Comparison of ENCODE assay signal across 8 cellular contexts in the genomic region with DNA sequence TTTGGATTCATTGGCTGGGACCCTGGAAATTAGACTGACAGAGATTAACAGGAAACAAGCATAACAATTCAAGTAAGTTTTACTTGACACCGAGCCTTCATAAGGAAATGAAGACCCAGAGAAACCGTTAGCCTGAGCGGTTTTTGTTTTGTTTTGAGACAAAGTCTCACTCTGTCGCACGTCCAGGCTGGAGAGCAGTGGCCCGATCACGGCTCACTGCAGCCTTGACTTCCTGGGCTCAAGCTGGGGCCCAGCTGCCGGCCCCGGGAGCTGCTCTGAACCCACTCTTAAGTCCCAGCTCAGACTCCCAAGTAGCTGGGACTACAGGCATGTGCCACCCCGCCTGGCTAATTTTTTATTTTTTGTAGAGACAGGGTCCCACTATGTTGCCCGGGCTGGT.
A peak's percentile ranks its signal among the peaks of the same experiment; 100 is the strongest.
DNase-seq lines count a peak whose midpoint lies in the region; ATAC-seq and TF ChIP-seq lines count a peak whose summit lies in the region.

No MANE protein-coding gene starts in this region.

- intact Hi-C loops in right lobe of liver (cut with DNase I) = no loop called here

- peak overlapping the region; percentile 99 to 100 for H3K27ac Mint-ChIP-seq in T-cell

- peak in 2 of 34 experiments; percentile 25 to 36 for DNase-seq in T-cell
- no peak for DNase-seq in right lobe of liver
- DNase-seq in ecto neural progenitor cell (ENCODE audit: low spot score) = no peak
- DNase-seq in NCI-H1436 (lab: John Stamatoyannopoulos, UW) = no peak
- no peak for DNase-seq in activated CD4-positive, CD25-positive, alpha-beta regulatory T cell treated with anti-CD3 and anti-CD28 coated beads, Interleukin-2, amount 50 U/mL, for 72 hours

- 56% methylated on average over 6 of the region's 11 CpGs for WGBS in right lobe of liver (ENCODE audit: insufficient coverage, low coverage, low lambda C conversion rate, missing lambda C conversion rate)

- H3K4me1 ChIP-seq in BLaER1 (peaks cover 99% of the 10 kb centered on the region), right lobe of liver (peaks cover 0 to 44% (median 10%) of the 10 kb centered on the region in 4 donors)

- H3K27ac ChIP-seq in BLaER1 (peak overlapping the region; percentile 97), right lobe of liver (peak overlapping the region; percentile 21 to 87 (median 66))

- H3K9me3 ChIP-seq in BLaER1 (no peaks in the 10 kb centered on the region), right lobe of liver (no peaks in the 10 kb centered on the region)

- H3K27me3 ChIP-seq in BLaER1 (no peaks in the 10 kb centered on the region), right lobe of liver (no peaks in the 10 kb centered on the region)

- CTCF ChIA-PET in T-cell (lab: Charles Lee) = interaction anchor here in 1 of 2 donors (0.6 kb wide), 1 partner anchor 1497 kb away, joined by 3 read pairs; no protein-coding TSS in a partner anchor

- no peak for TF ChIP-seq CTCF in right lobe of liver (IDR thresholded peaks at IDR 0.05)

- H3K4me3 Mint-ChIP-seq in T-cell = peak overlapping the region; percentile 72 to 98 (median 98)

- peak overlapping the region; percentile 62 for H3K4me3 ChIP-seq in BLaER1
- H3K4me3 ChIP-seq in right lobe of liver = no peak overlapping the region

- H3K4me2 ChIP-seq in BLaER1 = peak overlapping the region; percentile 99

- H3K4me1 Mint-ChIP-seq in T-cell = peaks cover 87 to 97% (median 91%) of the 10 kb centered on the region in 3 donors

- H3K27me3 Mint-ChIP-seq in T-cell = no peaks in the 10 kb centered on the region

- H3K36me3 ChIP-seq in BLaER1 = peaks cover 36% of the 10 kb centered on the region
- H3K36me3 ChIP-seq in right lobe of liver = no peaks in the 10 kb centered on the region

- no peaks in the 10 kb centered on the region for H3K9me3 Mint-ChIP-seq in T-cell

- TF ChIP-seq POLR2A in right lobe of liver (IDR thresholded peaks at IDR 0.05) = no peak

- H3K9ac ChIP-seq in BLaER1 = peak overlapping the region; percentile 88

- peaks cover 31% of the 10 kb centered on the region for H4K20me1 ChIP-seq in BLaER1

- POLR2A ChIA-PET in T-cell (lab: Charles Lee) = no interaction called here

- peaks cover 12% of the 10 kb centered on the region for H3K36me3 Mint-ChIP-seq in T-cell

- ATAC-seq in GM19463 (IDR thresholded peaks at IDR 0.05; ENCODE audit: unreplicated experiment) (peak; percentile 39), T-cell (replicated peaks in 1 of 4) (peak in 3 of 4 experiments; percentile 6 to 11 (median 11)), right lobe of liver (peak in 1 of 4 donors; percentile 3), GM18858 (IDR thresholded peaks at IDR 0.05; ENCODE audit: unreplicated experiment) (no peak)
